1 cellular context compared by ENCODE assay signal in genomic region chr12:52189376-52190174, GRCh38.
TF ChIP-seq lines count a peak whose summit lies in the region.

No MANE protein-coding gene starts in this region.

TF ChIP-seq in K562, 482 proteins besides CTCF, POLR2A, EP300 and RAD21:
- TF ChIP-seq GABPA (tag; conservative IDR thresholded peaks at IDR 0.05; ENCODE audit: low read depth) (0 out of 2 replicates have a peak, but pooled peaks have one; percentile 13), ETV1 (tag; conservative IDR thresholded peaks at IDR 0.05; ENCODE audit: low read depth) (no peak)
